Comparison of ENCODE assay signal across 18 cellular contexts in genomic region chr12:4212845-4213244, GRCh38.
"Had no signal": no experiment of that assay in that cellular context is flagged by ENCODE, and none has a peak within 500 bp of the region (broad histone marks: within the 10 kb centered on the region; RNA-seq: fewer than 3 reads in every experiment).

No MANE protein-coding gene starts in this region.

- DNase-seq: hypothalamus; left ventricle myocardium inferior; midbrain; mucosa of descending colon; naive thymus-derived CD4-positive, alpha-beta T cell; right lobe of liver; stimulated activated CD4-positive, alpha-beta T cell treated with anti-CD3 and anti-CD28 coated beads, Interleukin-1b, Interleukin-23, amount 100 ng/mL, for 48 hours; stimulated activated CD4-positive, alpha-beta T cell treated with anti-CD3 and anti-CD28 coated beads, Interleukin-2, amount 100 ng/mL, for 48 hours; stimulated activated CD4-positive, alpha-beta T cell treated with anti-CD3 and anti-CD28 coated beads, Interleukin-4, amount 100 ng/mL, for 4 hours; stimulated activated CD8-positive, alpha-beta memory T cell treated with anti-CD3 and anti-CD28 coated beads, Interleukin-4, amount 100 ng/mL, for 48 hours; stimulated activated naive CD4-positive, alpha-beta T cell treated with Interleukin-2 at 50 U/mL for 16 hours; stimulated activated naive CD8-positive, alpha-beta T cell treated with anti-CD3 and anti-CD28 coated beads, Interleukin-15, amount 100 ng/mL, for 72 hours; substantia nigra; uterus had no signal

- H3K4me3 ChIP-seq: left ventricle myocardium inferior, lung, mucosa of descending colon, right atrium auricular region, right lobe of liver, smooth muscle cell, tibial nerve, uterus had no signal

- H3K4me1 ChIP-seq: right atrium auricular region, right lobe of liver, uterus had no signal

- H3K27ac ChIP-seq: left ventricle myocardium inferior, right atrium auricular region, right lobe of liver, tibial nerve, uterus had no signal

- H3K9me3 ChIP-seq: left ventricle myocardium inferior, mucosa of descending colon, right atrium auricular region, right lobe of liver, tibial nerve, uterus had no signal

- H3K27me3 ChIP-seq: right atrium auricular region, right lobe of liver, uterus had no signal

- H3K4me2 ChIP-seq: smooth muscle cell had no signal

- H3K36me3 ChIP-seq: left ventricle myocardium inferior, right atrium auricular region, right lobe of liver, tibial nerve, uterus had no signal
